ENCODE assay signal across 1 cellular context in the genomic region with DNA sequence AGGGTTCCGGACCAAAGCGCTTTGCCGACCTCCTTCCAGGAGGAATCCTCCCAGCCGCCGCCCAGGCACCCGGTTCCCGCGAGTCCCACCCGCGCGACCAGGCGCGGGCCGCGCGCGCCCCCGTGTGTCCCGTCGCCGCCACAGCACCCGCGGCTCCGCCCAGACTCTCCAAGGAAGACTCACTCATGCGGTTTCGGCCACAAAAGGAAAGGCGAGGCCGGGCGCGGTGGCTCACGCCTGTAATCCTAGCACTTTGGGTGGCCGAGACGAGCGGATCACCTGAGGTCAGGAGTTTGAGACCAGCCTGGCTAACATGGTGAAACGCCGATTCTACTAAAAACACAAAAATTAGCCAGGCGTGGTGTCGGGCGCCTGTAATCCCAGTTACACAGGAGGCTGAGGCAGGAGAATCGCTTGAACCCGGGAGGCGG.
TF ChIP-seq lines count a peak whose summit lies in the region.

No MANE protein-coding gene starts in this region.

TF ChIP-seq in GM12878, 131 proteins besides CTCF, POLR2A, EP300 and RAD21 (continued from another document):
- TF ChIP-seq KAT2A (conservative IDR thresholded peaks at IDR 0.05; ENCODE audit: control insufficient read depth, low read depth, low read length) (no peak), FOS (IDR thresholded peaks at IDR 0.05; ENCODE audit: borderline replicate concordance, extremely low read depth, insufficient read length) (no peak), IRF4 (IDR thresholded peaks at IDR 0.05; ENCODE audit: low read depth, low read length) (no peak), LARP7 (IDR thresholded peaks at IDR 0.05) (peak; percentile 49; the same call in 1 of the 2 replicates), RUNX3 (IDR thresholded peaks at IDR 0.05; ENCODE audit: low read length) (peak; percentile 46; the same call in 1 of the 2 replicates), NRF1 (conservative IDR thresholded peaks at IDR 0.05; ENCODE audit: low read depth, low read length) (no peak), BHLHE40 (IDR thresholded peaks at IDR 0.05; ENCODE audit: borderline replicate concordance in 1 of 2, low read depth in 2 of 2, low read length in 1 of 2) (peak; percentile 36 to 48; a peak in 1 of 4 replicates)
- TF ChIP-seq, protein P1, sequence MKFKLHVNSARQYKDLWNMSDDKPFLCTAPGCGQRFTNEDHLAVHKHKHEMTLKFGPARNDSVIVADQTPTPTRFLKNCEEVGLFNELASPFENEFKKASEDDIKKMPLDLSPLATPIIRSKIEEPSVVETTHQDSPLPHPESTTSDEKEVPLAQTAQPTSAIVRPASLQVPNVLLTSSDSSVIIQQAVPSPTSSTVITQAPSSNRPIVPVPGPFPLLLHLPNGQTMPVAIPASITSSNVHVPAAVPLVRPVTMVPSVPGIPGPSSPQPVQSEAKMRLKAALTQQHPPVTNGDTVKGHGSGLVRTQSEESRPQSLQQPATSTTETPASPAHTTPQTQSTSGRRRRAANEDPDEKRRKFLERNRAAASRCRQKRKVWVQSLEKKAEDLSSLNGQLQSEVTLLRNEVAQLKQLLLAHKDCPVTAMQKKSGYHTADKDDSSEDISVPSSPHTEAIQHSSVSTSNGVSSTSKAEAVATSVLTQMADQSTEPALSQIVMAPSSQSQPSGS (IDR thresholded peaks at IDR 0.05; ENCODE audit: low read length), result no peak
